Comparison of ENCODE assay signal across 1 cellular context in the genomic region with DNA sequence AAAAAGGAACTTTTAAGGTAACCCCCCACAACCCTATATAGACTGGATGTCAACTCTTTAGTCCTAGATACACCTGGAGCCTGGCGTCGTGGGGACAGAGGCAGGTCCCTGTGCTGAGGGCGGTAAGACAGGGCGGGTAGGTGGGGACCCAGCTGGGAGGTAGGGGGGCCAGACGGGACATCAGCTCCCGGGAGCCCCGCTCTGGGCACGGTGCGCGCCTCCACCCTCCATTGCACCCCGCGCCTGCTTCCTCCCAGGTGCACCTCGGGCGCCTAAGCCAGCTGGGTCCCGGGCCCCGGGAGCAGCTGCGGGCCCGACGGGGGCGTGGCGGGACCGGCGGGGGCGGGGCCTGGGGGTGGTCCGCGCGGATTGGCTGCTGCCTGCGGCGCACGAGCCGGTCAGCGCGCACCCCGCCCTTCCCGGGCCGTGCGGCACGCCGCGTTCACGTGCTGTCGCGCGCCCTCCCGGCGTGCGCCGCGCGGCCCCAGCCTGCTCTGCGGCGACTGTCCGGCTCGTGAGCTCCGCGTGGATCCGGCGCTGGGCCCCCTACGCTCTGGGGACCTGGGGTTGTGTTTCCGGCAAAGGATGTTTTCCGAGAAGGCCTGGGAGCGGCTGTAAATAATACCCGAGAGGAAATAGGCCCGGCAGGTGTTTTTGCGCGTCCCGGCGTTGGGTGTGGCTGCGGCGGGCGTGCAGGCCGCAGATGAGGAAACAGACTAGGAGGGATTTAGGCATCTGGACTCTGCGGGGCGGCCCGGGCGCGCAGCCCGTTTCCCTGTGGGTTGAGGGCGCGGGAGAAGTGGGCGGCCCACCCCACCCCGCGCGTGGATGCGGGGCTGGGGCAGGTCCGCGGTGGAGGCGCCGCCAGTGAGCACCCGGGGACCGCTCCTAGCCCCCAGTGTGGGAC.
TF ChIP-seq lines count a peak whose summit lies in the region.

No MANE protein-coding gene starts in this region.

TF ChIP-seq in HEK293, 187 proteins besides CTCF, POLR2A, EP300 and RAD21 (continued from another document):
- TF ChIP-seq ZNF692 (tag by site-specific recombination; IDR thresholded peaks at IDR 0.05) (peak; percentile 73; the same call in 1 of the 2 replicates), ZNF621 (tag by site-specific recombination; IDR thresholded peaks at IDR 0.05) (no peak), KLF7 (tag by site-specific recombination; IDR thresholded peaks at IDR 0.05; ENCODE audit: borderline replicate concordance) (peak; percentile 92), ZNF707 (tag by site-specific recombination; IDR thresholded peaks at IDR 0.05) (no peak), ZNF324 (tag by site-specific recombination; IDR thresholded peaks at IDR 0.05) (peak; percentile 63; the same call in 1 of the 2 replicates), ZXDB (tag by site-specific recombination; IDR thresholded peaks at IDR 0.05) (peak; percentile 84), ZNF561 (tag by site-specific recombination; IDR thresholded peaks at IDR 0.05; ENCODE audit: borderline replicate concordance) (0 out of 2 replicates have a peak, but pooled peaks have one; percentile 63), ZBTB26 (tag by site-specific recombination; optimal IDR thresholded peaks at IDR 0.05) (peak; percentile 92), GLIS2 (tag by site-specific recombination; IDR thresholded peaks at IDR 0.05) (peak; percentile 87), MZF1 (tag by site-specific recombination; IDR thresholded peaks at IDR 0.05; ENCODE audit: borderline replicate concordance) (peak; percentile 41; the same call in 1 of the 2 replicates), ZSCAN30 (tag by site-specific recombination; IDR thresholded peaks at IDR 0.05) (peak; percentile 83), GLIS1 (tag by site-specific recombination; IDR thresholded peaks at IDR 0.05) (peak; percentile 74; the same call in 1 of the 2 replicates), ZNF76 (tag by site-specific recombination; IDR thresholded peaks at IDR 0.05; ENCODE audit: borderline replicate concordance, low read depth) (peak; percentile 92), PATZ1 (tag by site-specific recombination; IDR thresholded peaks at IDR 0.05) (peak; percentile 50; the same call in 1 of the 2 replicates), ZNF843 (tag by site-specific recombination; IDR thresholded peaks at IDR 0.05) (no peak; the same call in 1 of the 2 replicates), ZNF341 (tag by site-specific recombination; IDR thresholded peaks at IDR 0.05; ENCODE audit: low read depth) (peak; percentile 22; the same call in 1 of the 2 replicates), ZBTB17 (tag by site-specific recombination; IDR thresholded peaks at IDR 0.05) (peak; percentile 39; the same call in 1 of the 2 replicates), ZNF600 (tag by site-specific recombination; IDR thresholded peaks at IDR 0.05) (peak; percentile 44; the same call in 1 of the 2 replicates), MEIS1 (CRISPR knock-in tag; IDR thresholded peaks at IDR 0.05; ENCODE audit: borderline replicate concordance) (0 out of 2 replicates have a peak, but pooled peaks have one; percentile 35), ZNF629 (tag by site-specific recombination; IDR thresholded peaks at IDR 0.05) (peak; percentile 36; the same call in 1 of the 2 replicates), PBX3 (CRISPR knock-in tag; IDR thresholded peaks at IDR 0.05) (0 out of 2 replicates have a peak, but pooled peaks have one; percentile 65), ZBTB8A (tag by site-specific recombination; IDR thresholded peaks at IDR 0.05) (peak; percentile 84), ZFP41 (tag by site-specific recombination; IDR thresholded peaks at IDR 0.05; ENCODE audit: borderline replicate concordance) (no peak), SP3 (tag by site-specific recombination; IDR thresholded peaks at IDR 0.05) (peak; percentile 36; the same call in 1 of the 2 replicates), ZBTB48 (tag by site-specific recombination; IDR thresholded peaks at IDR 0.05) (0 out of 2 replicates have a peak, but pooled peaks have one; percentile 17), KLF9 (tag by site-specific recombination; IDR thresholded peaks at IDR 0.05; ENCODE audit: low read depth) (peak; percentile 75), KLF10 (tag by site-specific recombination; IDR thresholded peaks at IDR 0.05) (peak; percentile 87), ZEB2 (tag by site-specific recombination; IDR thresholded peaks at IDR 0.05) (peak; percentile 22), ZNF423 (tag by site-specific recombination; IDR thresholded peaks at IDR 0.05) (no peak), ZNF398 (tag by site-specific recombination; IDR thresholded peaks at IDR 0.05) (no peak), ZBTB20 (tag by site-specific recombination; IDR thresholded peaks at IDR 0.05) (peak; percentile 100), ZNF660 (tag by site-specific recombination; IDR thresholded peaks at IDR 0.05) (peak; percentile 72), SP2 (tag by site-specific recombination; IDR thresholded peaks at IDR 0.05) (peak; percentile 28), ZNF335 (tag by site-specific recombination; conservative IDR thresholded peaks at IDR 0.05) (peak; percentile 77)
- TF ChIP-seq, protein P1, sequence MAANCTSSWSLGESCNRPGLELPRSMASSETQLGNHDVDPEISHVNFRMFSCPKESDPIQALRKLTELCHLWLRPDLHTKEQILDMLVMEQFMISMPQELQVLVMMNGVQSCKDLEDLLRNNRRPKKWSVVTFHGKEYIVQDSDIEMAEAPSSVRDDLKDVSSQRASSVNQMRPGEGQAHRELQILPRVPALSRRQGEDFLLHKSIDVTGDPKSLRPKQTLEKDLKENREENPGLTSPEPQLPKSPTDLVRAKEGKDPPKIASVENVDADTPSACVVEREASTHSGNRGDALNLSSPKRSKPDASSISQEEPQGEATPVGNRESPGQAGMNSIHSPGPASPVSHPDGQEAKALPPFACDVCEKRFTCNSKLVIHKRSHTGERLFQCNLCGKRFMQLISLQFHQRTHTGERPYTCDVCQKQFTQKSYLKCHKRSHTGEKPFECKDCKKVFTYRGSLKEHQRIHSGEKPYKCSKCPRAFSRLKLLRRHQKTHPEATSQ (tag by site-specific recombination; IDR thresholded peaks at IDR 0.05) = no peak
- TF ChIP-seq, protein P2, sequence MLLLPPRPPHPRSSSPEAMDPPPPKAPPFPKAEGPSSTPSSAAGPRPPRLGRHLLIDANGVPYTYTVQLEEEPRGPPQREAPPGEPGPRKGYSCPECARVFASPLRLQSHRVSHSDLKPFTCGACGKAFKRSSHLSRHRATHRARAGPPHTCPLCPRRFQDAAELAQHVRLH (tag by site-specific recombination; IDR thresholded peaks at IDR 0.05) = 0 out of 2 replicates have a peak, but pooled peaks have one; percentile 12
